1 cellular context compared by ENCODE assay signal in genomic region chr18:62537946-62538345, GRCh38.
TF ChIP-seq lines count a peak whose summit lies in the region.

No MANE protein-coding gene starts in this region.

TF ChIP-seq in HepG2, 621 proteins besides CTCF, POLR2A, EP300 and RAD21:
- TF ChIP-seq, protein P1, sequence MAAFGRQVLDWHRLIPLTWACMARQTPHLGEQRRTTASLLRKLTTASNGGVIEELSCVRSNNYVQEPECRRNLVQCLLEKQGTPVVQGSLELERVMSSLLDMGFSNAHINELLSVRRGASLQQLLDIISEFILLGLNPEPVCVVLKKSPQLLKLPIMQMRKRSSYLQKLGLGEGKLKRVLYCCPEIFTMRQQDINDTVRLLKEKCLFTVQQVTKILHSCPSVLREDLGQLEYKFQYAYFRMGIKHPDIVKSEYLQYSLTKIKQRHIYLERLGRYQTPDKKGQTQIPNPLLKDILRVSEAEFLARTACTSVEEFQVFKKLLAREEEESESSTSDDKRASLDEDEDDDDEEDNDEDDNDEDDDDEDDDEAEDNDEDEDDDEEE (CRISPR knock-in tag; IDR thresholded peaks at IDR 0.05): no peak
- TF ChIP-seq PAF1 (CRISPR knock-in tag; IDR thresholded peaks at IDR 0.05) (no peak), SAFB2 (CRISPR knock-in tag; IDR thresholded peaks at IDR 0.05; ENCODE audit: borderline replicate concordance, low read depth) (no peak), CHD4 (IDR thresholded peaks at IDR 0.05; ENCODE audit: borderline replicate concordance, low read length) (no peak), ZNF770 (CRISPR knock-in tag; IDR thresholded peaks at IDR 0.05) (no peak), HNF4A (CRISPR knock-in tag; IDR thresholded peaks at IDR 0.05) (no peak), ZHX2 (IDR thresholded peaks at IDR 0.05; ENCODE audit: low read depth) (no peak), ZHX2 (CRISPR knock-in tag; IDR thresholded peaks at IDR 0.05; ENCODE audit: borderline replicate concordance) (no peak), ZNF24 (IDR thresholded peaks at IDR 0.05) (no peak), ZC3H13 (CRISPR knock-in tag; IDR thresholded peaks at IDR 0.05) (no peak), ZNF775 (CRISPR knock-in tag; IDR thresholded peaks at IDR 0.05; ENCODE audit: borderline replicate concordance) (no peak), ATF4 (CRISPR knock-in tag; IDR thresholded peaks at IDR 0.05) (no peak), ZNF766 (CRISPR knock-in tag; IDR thresholded peaks at IDR 0.05; ENCODE audit: borderline replicate concordance) (no peak), MYNN (CRISPR knock-in tag; IDR thresholded peaks at IDR 0.05; ENCODE audit: low read depth) (no peak), DPF2 (CRISPR knock-in tag; IDR thresholded peaks at IDR 0.05; ENCODE audit: borderline replicate concordance, low read depth) (no peak), DDIT3 (CRISPR knock-in tag; IDR thresholded peaks at IDR 0.05) (no peak), HNRNPUL1 (IDR thresholded peaks at IDR 0.05; ENCODE audit: low read depth, low read length) (no peak), ZNF598 (CRISPR knock-in tag; IDR thresholded peaks at IDR 0.05; ENCODE audit: borderline replicate concordance) (no peak), ZNF816 (CRISPR knock-in tag; IDR thresholded peaks at IDR 0.05; ENCODE audit: borderline replicate concordance) (no peak)
TF ChIP-seq in HepG2: peak in this region for 0.
